ENCODE assay signal across 10 cellular contexts in the genomic region with DNA sequence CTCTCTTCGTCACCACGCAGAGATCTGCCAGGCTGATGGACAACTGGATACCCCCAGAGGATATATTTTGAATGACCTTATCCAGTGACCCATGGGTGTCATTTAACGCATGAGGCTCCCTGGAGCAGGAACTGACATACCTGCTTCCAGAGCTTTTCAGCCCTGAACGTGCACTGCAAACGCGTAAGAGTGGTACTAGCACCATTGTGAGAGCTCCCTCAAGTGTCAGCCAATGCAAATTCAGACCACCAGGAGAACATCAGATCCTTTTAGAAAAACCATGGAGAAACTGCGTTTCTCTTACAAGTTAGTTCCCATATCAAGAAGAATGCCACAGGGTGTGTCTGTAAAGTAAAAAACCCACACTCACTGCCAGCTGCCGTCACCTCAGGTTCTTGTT. TPM values are rescaled to one million over a fixed set of nuclear protein-coding genes. Genes with fewer than 3 reads are reported as not detected.
DNase-seq lines count a peak whose midpoint lies in the region; ATAC-seq, FAIRE-seq and TF ChIP-seq lines count a peak whose summit lies in the region.
"Had no signal": no experiment of that assay in that cellular context is flagged by ENCODE, and none has a peak within 500 bp of the region (broad histone marks: within the 10 kb centered on the region; RNA-seq: fewer than 3 reads in every experiment).

No MANE protein-coding gene starts in this region.

- H3K4me3 ChIP-seq in IMR-90 (ENCODE audit: insufficient read depth, low read depth, low read length) (no peak overlapping the region), small intestine (ENCODE audit: low read depth in 1 of 2, low read length in 2 of 2) (no peak overlapping the region)

- no peak overlapping the region for H3K23ac ChIP-seq in IMR-90 (ENCODE audit: low read depth, low read length)

- H3K9me3 ChIP-seq in IMR-90 (ENCODE audit: control insufficient read depth, insufficient read depth, low read length) (peaks cover 9% of the 10 kb centered on the region), small intestine (ENCODE audit: control insufficient read depth, low read depth) (no peaks in the 10 kb centered on the region)

- dilution Hi-C loops in IMR-90 (cut with HindIII; ENCODE audit: low sequenced_read_pairs, unreplicated experiment) = no loop called here

- no peaks in the 10 kb centered on the region for H3K79me1 ChIP-seq in IMR-90 (ENCODE audit: low read depth in 1 of 2, low read length in 2 of 2)

- no peak overlapping the region for H2BK20ac ChIP-seq in IMR-90 (ENCODE audit: low read depth, low read length)

- no peaks in the 10 kb centered on the region for H3K9me3 Mint-ChIP-seq in activated CD8-positive, alpha-beta T cell treated with anti-CD3 and anti-CD28 coated beads for 36 hours

- no peak overlapping the region for H3K14ac ChIP-seq in IMR-90 (replicated peaks; ENCODE audit: low read depth, low read length)

- BruUV-seq in IMR-90 (replicated peaks; lab: Mats Ljungman, UMichigan) = no TSS peak

- no peak overlapping the region for H4K5ac ChIP-seq in IMR-90 (ENCODE audit: low read depth, low read length)

- H2AFZ ChIP-seq in IMR-90 (replicated peaks; ENCODE audit: low read length, poor library complexity) = no peak overlapping the region

- no peak overlapping the region for H3K4me3 Mint-ChIP-seq in activated CD8-positive, alpha-beta T cell treated with anti-CD3 and anti-CD28 coated beads for 36 hours

- no peak for TF ChIP-seq CTCF in IMR-90 (conservative IDR thresholded peaks at IDR 0.05; ENCODE audit: low read depth, low read length)
- TF ChIP-seq CTCF in activated CD8-positive, alpha-beta T cell treated with anti-CD3 and anti-CD28 coated beads for 36 hours (IDR thresholded peaks at IDR 0.05) = no peak

- H3K27ac ChIP-seq in IMR-90 (ENCODE audit: insufficient read depth, low read length) (no peak overlapping the region), small intestine (ENCODE audit: low read depth in 1 of 2, low read length in 1 of 2) (no peak overlapping the region)

- no peak overlapping the region for H2BK5ac ChIP-seq in IMR-90 (ENCODE audit: low read depth, low read length, poor library complexity, severe bottlenecking)

- no peak overlapping the region for H2BK120ac ChIP-seq in IMR-90 (ENCODE audit: low read depth, low read length)

- H3K4me1 ChIP-seq in IMR-90 (ENCODE audit: control insufficient read depth, insufficient read depth, low read length) = no peaks in the 10 kb centered on the region
- no peaks in the 10 kb centered on the region for H3K4me1 ChIP-seq in small intestine (ENCODE audit: control insufficient read depth in 2 of 2, insufficient read depth in 1 of 2, low read depth in 1 of 2, low read length in 1 of 2)

- H3K27me3 Mint-ChIP-seq in activated CD8-positive, alpha-beta T cell treated with anti-CD3 and anti-CD28 coated beads for 36 hours = peaks cover 4% of the 10 kb centered on the region

- no peak overlapping the region for H3K4ac ChIP-seq in IMR-90 (ENCODE audit: low read depth, low read length)

- H3K9ac ChIP-seq in IMR-90 (ENCODE audit: low read depth, low read length) = no peak overlapping the region

- H2AK9ac ChIP-seq in IMR-90 (replicated peaks; ENCODE audit: low read depth, low read length, poor library complexity) = no peak overlapping the region

- in situ Hi-C loops in IMR-90 (cut with MboI; ENCODE audit: low sequenced_read_pairs) = no loop called here

- no peak overlapping the region for H4K8ac ChIP-seq in IMR-90 (ENCODE audit: low read depth in 2 of 2, low read length in 2 of 2)

- H2BK15ac ChIP-seq in IMR-90 (ENCODE audit: low read depth, low read length) = no peak overlapping the region

- ATAC-seq in IMR-90 (ENCODE audit: low read depth) = 0 out of 2 replicates have a peak, but pooled peaks have one; percentile 40
- ATAC-seq in activated CD8-positive, alpha-beta T cell treated with anti-CD3 and anti-CD28 coated beads for 36 hours = no peak
- ATAC-seq in HG02642 (IDR thresholded peaks at IDR 0.05; ENCODE audit: poor library complexity, unreplicated experiment) = no peak

- intact Hi-C loops in IMR-90 (cut with micrococcal nuclease) = loop anchor here (1.0 kb wide), 1 partner anchor 406 kb away; no protein-coding TSS in a partner anchor
- intact Hi-C loops in activated CD8-positive, alpha-beta T cell treated with anti-CD3 and anti-CD28 coated beads for 36 hours (cut with micrococcal nuclease) = no loop called here

- POLR2A ChIA-PET in IMR-90 (lab: Charles Lee; ENCODE audit: unreplicated experiment) = no interaction called here
- POLR2A ChIA-PET in activated CD8-positive, alpha-beta T cell treated with anti-CD3 and anti-CD28 coated beads for 36 hours (lab: Charles Lee) = no interaction called here

- no peak overlapping the region for H3K18ac ChIP-seq in IMR-90 (ENCODE audit: low read depth, low read length)

- DNase-seq in ELR (ENCODE audit: low read depth) = peak; percentile 29
- DNase-seq in IMR-90 = peak; percentile 7
- DNase-seq in activated CD8-positive, alpha-beta T cell treated with anti-CD3 and anti-CD28 coated beads for 36 hours = peak; percentile 12
- peak; percentile 9 for DNase-seq in myocyte (ENCODE audit: low read depth)
- DNase-seq in T-helper 1 cell = no peak
- DNase-seq in activated effector memory CD4-positive, alpha-beta T cell treated with Interleukin-2 at 50 U/mL for 16 hours = no peak
- DNase-seq in small intestine = no peak
- DNase-seq: glutamatergic neuron, NCI-H2029 treated with DMSO at 0.1 percent for 48 hours had no signal

- H3K56ac ChIP-seq in IMR-90 (ENCODE audit: extremely low read depth, insufficient read depth, low read length) = no peak overlapping the region

- no peak overlapping the region for H2AK5ac ChIP-seq in IMR-90 (ENCODE audit: low read depth, low read length)

- peak; percentile 25 for TF ChIP-seq RAD21 in IMR-90 (IDR thresholded peaks at IDR 0.05; ENCODE audit: low read length)

- no peak for FAIRE-seq in small intestine (lab: Jason Lieb, UNC)

- CTCF ChIA-PET in IMR-90 (lab: Yijun Ruan, JAX) = interaction anchor here (1.2 kb wide), 1 partner anchor 14 kb away, joined by 4 read pairs; no protein-coding TSS in a partner anchor
- CTCF ChIA-PET in activated CD8-positive, alpha-beta T cell treated with anti-CD3 and anti-CD28 coated beads for 36 hours (lab: Charles Lee) = interaction anchor here (1.5 to 2.0 kb wide), 3 partner anchors 22 to 497 kb away, joined by 3 to 7 read pairs (median 7); no protein-coding TSS in a partner anchor

- H3K36me3 Mint-ChIP-seq in activated CD8-positive, alpha-beta T cell treated with anti-CD3 and anti-CD28 coated beads for 36 hours (ENCODE audit: low read depth) = no peaks in the 10 kb centered on the region

- H3K9me1 ChIP-seq in IMR-90 (ENCODE audit: insufficient read depth, low read length) = no peaks in the 10 kb centered on the region

- TF ChIP-seq POLR2A in IMR-90 (IDR thresholded peaks at IDR 0.05; ENCODE audit: low read depth, low read length) = no peak

- H3K4me1 Mint-ChIP-seq in activated CD8-positive, alpha-beta T cell treated with anti-CD3 and anti-CD28 coated beads for 36 hours (ENCODE audit: low read depth) = no peaks in the 10 kb centered on the region

- WGBS in IMR-90 (ENCODE audit: extremely low coverage in 2 of 2, insufficient read length in 1 of 2), 2 experiments = 40% methylated on average over 4 of the region's 8 CpGs; no CpG with 5 or more reads in 1 of the 2 experiments
- WGBS in small intestine, 3 donors = 28 to 59% (median 31%) methylated on average over 8 of the region's 8 CpGs

- H3K27me3 ChIP-seq in IMR-90 (ENCODE audit: control insufficient read depth, insufficient read depth, low read length) (peaks cover 10% of the 10 kb centered on the region), small intestine (ENCODE audit: control insufficient read depth in 2 of 2, insufficient read depth in 2 of 2, low read length in 2 of 2) (peaks cover 0 to 2% of the 10 kb centered on the region in 2 donors)

- H3K36me3 ChIP-seq in IMR-90 (ENCODE audit: control insufficient read depth, insufficient read depth, low read length) (no peaks in the 10 kb centered on the region), small intestine (ENCODE audit: control insufficient read depth in 2 of 2, insufficient read depth in 2 of 2, low read length in 2 of 2) (no peaks in the 10 kb centered on the region)

- no peak overlapping the region for H4K91ac ChIP-seq in IMR-90 (ENCODE audit: insufficient read depth, low read depth, low read length)

- no peak overlapping the region for H3K27ac Mint-ChIP-seq in activated CD8-positive, alpha-beta T cell treated with anti-CD3 and anti-CD28 coated beads for 36 hours

- H4K20me1 ChIP-seq in IMR-90 (ENCODE audit: insufficient read depth, low read length) = no peaks in the 10 kb centered on the region

- no peak overlapping the region for H3K4me2 ChIP-seq in IMR-90 (ENCODE audit: low read depth, low read length)

RNA-seq across cellular contexts. Expression of gene TREX2, which starts 7.3 kb away (rescaled TPM):
- total RNA-seq in IMR-90 (2012; rRNA removed) (0.36 and 0.56 TPM in 2 replicates), myocyte (0.78 and 1.5 TPM in 2 replicates)
- polyA plus RNA-seq in IMR-90 (2012; rRNA removed) (0.84 and 1.1 TPM in 2 replicates), small intestine (under 1 TPM in 2 of 3 donors, not detected in 1; 0.45 to 0.81 TPM)
- polyA plus RNA-seq in IMR-90 (2012; cell fraction: cytosol; rRNA removed) = 0.30 and 0.63 TPM in 2 replicates
- 8.3 and 18.4 TPM in 2 replicates for polyA plus RNA-seq in IMR-90 (2012; cell fraction: nucleus; rRNA removed; ENCODE audit: low replicate concordance)
- total RNA-seq in activated CD8-positive, alpha-beta T cell treated with anti-CD3 and anti-CD28 coated beads for 36 hours = 1 to 10 TPM in 1 of 2 experiments, under 1 TPM in 1; 0.78 to 1.4 TPM
- polyA plus RNA-seq in myocyte (2012) = 0.08 TPM

RNA-seq across cellular contexts. Expression of gene ZFP92, which starts 27.2 kb away (rescaled TPM):
- total RNA-seq in IMR-90 (2012; rRNA removed) (under 0.01 TPM in 2 replicates), myocyte (0.05 TPM in 1 of 2 replicates, not detected in the other)
- polyA plus RNA-seq in IMR-90 (2012; rRNA removed) (0.03 and 0.04 TPM in 2 replicates), small intestine (under 1 TPM in 2 of 3 donors, not detected in 1; 0.27 to 0.42 TPM)
- 0.01 and 0.04 TPM in 2 replicates for polyA plus RNA-seq in IMR-90 (2012; cell fraction: cytosol; rRNA removed)
- polyA plus RNA-seq in IMR-90 (2012; cell fraction: nucleus; rRNA removed; ENCODE audit: low replicate concordance) = 0.14 and 0.19 TPM in 2 replicates
- 1 to 10 TPM; 1.2 to 1.3 TPM for total RNA-seq in activated CD8-positive, alpha-beta T cell treated with anti-CD3 and anti-CD28 coated beads for 36 hours
- not detected for polyA plus RNA-seq in myocyte (2012)

RNA-seq across cellular contexts. Expression of gene HAUS7, which starts 31.9 kb away (rescaled TPM):
- total RNA-seq in IMR-90 (2012; rRNA removed) (10.8 TPM in 2 replicates), myocyte (15.8 and 36.2 TPM in 2 replicates)
- polyA plus RNA-seq in IMR-90 (2012; rRNA removed) (25.9 and 27.7 TPM in 2 replicates), small intestine (10 to 100 TPM; 22.4 to 30.8 (median 25.9) TPM)
- polyA plus RNA-seq in IMR-90 (2012; cell fraction: cytosol; rRNA removed) = 22.1 and 24.3 TPM in 2 replicates
- 188 and 200 TPM in 2 replicates for polyA plus RNA-seq in IMR-90 (2012; cell fraction: nucleus; rRNA removed; ENCODE audit: low replicate concordance)
- total RNA-seq in activated CD8-positive, alpha-beta T cell treated with anti-CD3 and anti-CD28 coated beads for 36 hours = 10 to 100 TPM; 47.2 to 58.8 TPM
- polyA plus RNA-seq in myocyte (2012) = 18.7 TPM

RNA-seq across cellular contexts. Expression of gene PNMA6E, which starts 37.4 kb away (rescaled TPM):
- total RNA-seq in IMR-90 (2012; rRNA removed) (not detected in 2 replicates), myocyte (not detected in 2 replicates)
- polyA plus RNA-seq in IMR-90 (2012; rRNA removed) (not detected in 2 replicates), small intestine (not detected)
- not detected in 2 replicates for polyA plus RNA-seq in IMR-90 (2012; cell fraction: cytosol; rRNA removed)
- polyA plus RNA-seq in IMR-90 (2012; cell fraction: nucleus; rRNA removed; ENCODE audit: low replicate concordance) = not detected in 2 replicates
- total RNA-seq in activated CD8-positive, alpha-beta T cell treated with anti-CD3 and anti-CD28 coated beads for 36 hours = not detected
- not detected for polyA plus RNA-seq in myocyte (2012)

RNA-seq across cellular contexts. Expression of gene BGN, which starts 56.3 kb away (rescaled TPM):
- total RNA-seq in IMR-90 (2012; rRNA removed) = 10.0 and 11.3 TPM in 2 replicates
- 269 and 298 TPM in 2 replicates for polyA plus RNA-seq in IMR-90 (2012; rRNA removed)
- 360 and 422 TPM in 2 replicates for polyA plus RNA-seq in IMR-90 (2012; cell fraction: cytosol; rRNA removed)
- polyA plus RNA-seq in IMR-90 (2012; cell fraction: nucleus; rRNA removed; ENCODE audit: low replicate concordance) = 90.5 and 138 TPM in 2 replicates
- total RNA-seq in activated CD8-positive, alpha-beta T cell treated with anti-CD3 and anti-CD28 coated beads for 36 hours = not detected
- 0.94 and 1.1 TPM in 2 replicates for total RNA-seq in myocyte
- polyA plus RNA-seq in myocyte (2012) = 3.9 TPM
- polyA plus RNA-seq in small intestine = 10 to 100 TPM in 1 of 3 donors, 1 to 10 TPM in 2; 3.1 to 23.2 (median 7.8) TPM

Comparison
In these comparisons a context has a peak if more than half of its experiments do, and no peak if none do; other contexts are left out.
1. DNase-seq: peak in ELR (single experiment), IMR-90 (single experiment), activated CD8-positive, alpha-beta T cell treated with anti-CD3 and anti-CD28 coated beads for 36 hours (single experiment) and myocyte (single experiment); none in T-helper 1 cell (0 of 5), activated effector memory CD4-positive, alpha-beta T cell treated with Interleukin-2 at 50 U/mL for 16 hours (single experiment) and small intestine (single experiment).